26 cellular contexts compared by ENCODE assay signal in the genomic region with DNA sequence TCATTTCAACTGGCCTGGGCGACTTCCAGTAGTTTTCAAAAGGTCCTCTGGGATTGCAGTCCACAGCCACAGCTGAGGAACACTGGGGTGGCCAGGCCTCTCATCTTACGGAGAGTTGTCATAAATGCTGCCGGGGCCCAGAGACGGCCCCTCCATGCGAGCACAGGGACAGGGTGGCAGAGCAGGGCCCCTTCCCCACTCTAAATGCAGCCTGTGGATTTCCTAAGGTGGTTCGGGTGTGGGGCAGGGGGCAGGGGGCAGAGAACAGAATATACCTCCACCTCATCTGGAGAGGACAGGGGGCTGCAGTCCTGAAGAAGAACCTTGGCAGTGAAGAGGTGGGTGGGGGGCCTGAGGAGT.
"Had no signal": no experiment of that assay in that cellular context is flagged by ENCODE, and none has a peak within 500 bp of the region (broad histone marks: within the 10 kb centered on the region; RNA-seq: fewer than 3 reads in every experiment).

No MANE protein-coding gene starts in this region.

- ATAC-seq: activated CD4-positive, CD25-positive, alpha-beta regulatory T cell treated with anti-CD3 and anti-CD28 coated beads, Interleukin-2, amount 50 U/mL, for 24 hours; activated CD8-positive, alpha-beta memory T cell treated with anti-CD3 and anti-CD28 coated beads, Interleukin-2, amount 10 ng/mL, durations not matched to agents 7 days and 5 days; activated CD8-positive, alpha-beta T cell treated with anti-CD3 and anti-CD28 coated beads, Interleukin-2, amount 10 ng/mL, durations not matched to agents 7 days and 5 days; activated naive CD4-positive, alpha-beta T cell treated with anti-CD3 and anti-CD28 coated beads, Interleukin-2, amount 50 U/mL, for 72 hours; activated T-cell treated with anti-CD3 and anti-CD28 coated beads, Interleukin-2, amount 50 U/mL, for 72 hours; T-helper 17 cell had no signal

- DNase-seq: activated B cell treated with CpG ODN at 0.5 μM for 24 hours; activated CD4-positive, alpha-beta memory T cell treated with anti-CD3 and anti-CD28 coated beads for 36 hours; activated CD4-positive, alpha-beta T cell treated with anti-CD3 and anti-CD28 coated beads for 48 hours; activated CD8-positive, alpha-beta memory T cell treated with anti-CD3 and anti-CD28 coated beads, Interleukin-2, amount 10 ng/mL, durations not matched to agents 7 days and 5 days; activated CD8-positive, alpha-beta memory T cell treated with anti-CD3 and anti-CD28 coated beads, Interleukin-2, amount 50 U/mL, for 48 hours; activated CD8-positive, alpha-beta T cell treated with anti-CD3 and anti-CD28 coated beads, Interleukin-2, amount 10 ng/mL, durations not matched to agents 7 days and 5 days; activated gamma-delta T cell; activated naive CD4-positive, alpha-beta T cell; activated naive CD4-positive, alpha-beta T cell treated with anti-CD3 and anti-CD28 coated beads, Interleukin-2, amount 10 ng/mL, durations not matched to agents 7 days and 5 days; activated naive CD8-positive, alpha-beta T cell treated with anti-CD3 and anti-CD28 coated beads, Interleukin-2, amount 10 ng/mL, durations not matched to agents 7 days and 5 days; activated T-cell treated with anti-CD3 and anti-CD28 coated beads for 4 hours; activated T-cell treated with anti-CD3 and anti-CD28 coated beads, Interleukin-2, amount 50 U/mL, for 24 hours; activated T-cell treated with anti-CD3 and anti-CD28 coated beads, Interleukin-2, amount 50 U/mL, for 72 hours; anterior cingulate cortex; brain microvascular endothelial cell; colonic mucosa; effector CD8-positive, alpha-beta T cell; foreskin fibroblast; T-helper 1 cell; T-helper 17 cell; T1000; WERI-Rb-1 had no signal

- H3K36me3 Mint-ChIP-seq: activated naive CD4-positive, alpha-beta T cell treated with anti-CD3 and anti-CD28 coated beads, Interleukin-2, amount 10 ng/mL, durations not matched to agents 7 days and 5 days had no signal

- H3K4me3 Mint-ChIP-seq: activated B cell treated with CpG ODN at 0.5 μM for 24 hours; activated CD4-positive, alpha-beta memory T cell treated with anti-CD3 and anti-CD28 coated beads for 36 hours; activated CD8-positive, alpha-beta memory T cell treated with anti-CD3 and anti-CD28 coated beads, Interleukin-2, amount 10 ng/mL, durations not matched to agents 7 days and 5 days; activated CD8-positive, alpha-beta T cell treated with anti-CD3 and anti-CD28 coated beads, Interleukin-2, amount 10 ng/mL, durations not matched to agents 7 days and 5 days; activated naive CD4-positive, alpha-beta T cell treated with anti-CD3 and anti-CD28 coated beads, Interleukin-2, amount 10 ng/mL, durations not matched to agents 7 days and 5 days; activated naive CD8-positive, alpha-beta T cell treated with anti-CD3 and anti-CD28 coated beads, Interleukin-2, amount 10 ng/mL, durations not matched to agents 7 days and 5 days; activated T-cell treated with anti-CD3 and anti-CD28 coated beads, Interleukin-2, amount 50 U/mL, for 24 hours; activated T-cell treated with anti-CD3 and anti-CD28 coated beads, Interleukin-2, amount 50 U/mL, for 72 hours; central memory CD8-positive, alpha-beta T cell; T-helper 17 cell; T-helper 2 cell treated with Interferon-gamma antibody and Interleukin-4, amounts not matched to agents 5 μg/mL and 100 μg/mL, for 36 hours had no signal

- H3K27ac Mint-ChIP-seq: activated B cell treated with CpG ODN at 0.5 μM for 24 hours; activated CD4-positive, alpha-beta memory T cell treated with anti-CD3 and anti-CD28 coated beads for 36 hours; activated CD8-positive, alpha-beta memory T cell treated with anti-CD3 and anti-CD28 coated beads, Interleukin-2, amount 10 ng/mL, durations not matched to agents 7 days and 5 days; activated naive CD4-positive, alpha-beta T cell treated with anti-CD3 and anti-CD28 coated beads, Interleukin-2, amount 10 ng/mL, durations not matched to agents 7 days and 5 days; activated naive CD4-positive, alpha-beta T cell treated with anti-CD3 and anti-CD28 coated beads, Interleukin-2, amount 50 U/mL, for 72 hours; activated naive CD8-positive, alpha-beta T cell treated with anti-CD3 and anti-CD28 coated beads, Interleukin-2, amount 10 ng/mL, durations not matched to agents 7 days and 5 days; activated T-cell treated with anti-CD3 and anti-CD28 coated beads, Interleukin-2, amount 50 U/mL, for 24 hours; activated T-cell treated with anti-CD3 and anti-CD28 coated beads, Interleukin-2, amount 50 U/mL, for 72 hours; T-helper 17 cell; T-helper 2 cell treated with Interferon-gamma antibody and Interleukin-4, amounts not matched to agents 5 μg/mL and 100 μg/mL, for 36 hours had no signal

- H3K4me1 Mint-ChIP-seq: activated B cell treated with CpG ODN at 0.5 μM for 24 hours; activated CD8-positive, alpha-beta memory T cell treated with anti-CD3 and anti-CD28 coated beads, Interleukin-2, amount 10 ng/mL, durations not matched to agents 7 days and 5 days; activated naive CD4-positive, alpha-beta T cell treated with anti-CD3 and anti-CD28 coated beads, Interleukin-2, amount 10 ng/mL, durations not matched to agents 7 days and 5 days; activated naive CD8-positive, alpha-beta T cell treated with anti-CD3 and anti-CD28 coated beads, Interleukin-2, amount 10 ng/mL, durations not matched to agents 7 days and 5 days; central memory CD8-positive, alpha-beta T cell; T-helper 17 cell had no signal
